22 cellular contexts compared by ENCODE assay signal in the genomic region with DNA sequence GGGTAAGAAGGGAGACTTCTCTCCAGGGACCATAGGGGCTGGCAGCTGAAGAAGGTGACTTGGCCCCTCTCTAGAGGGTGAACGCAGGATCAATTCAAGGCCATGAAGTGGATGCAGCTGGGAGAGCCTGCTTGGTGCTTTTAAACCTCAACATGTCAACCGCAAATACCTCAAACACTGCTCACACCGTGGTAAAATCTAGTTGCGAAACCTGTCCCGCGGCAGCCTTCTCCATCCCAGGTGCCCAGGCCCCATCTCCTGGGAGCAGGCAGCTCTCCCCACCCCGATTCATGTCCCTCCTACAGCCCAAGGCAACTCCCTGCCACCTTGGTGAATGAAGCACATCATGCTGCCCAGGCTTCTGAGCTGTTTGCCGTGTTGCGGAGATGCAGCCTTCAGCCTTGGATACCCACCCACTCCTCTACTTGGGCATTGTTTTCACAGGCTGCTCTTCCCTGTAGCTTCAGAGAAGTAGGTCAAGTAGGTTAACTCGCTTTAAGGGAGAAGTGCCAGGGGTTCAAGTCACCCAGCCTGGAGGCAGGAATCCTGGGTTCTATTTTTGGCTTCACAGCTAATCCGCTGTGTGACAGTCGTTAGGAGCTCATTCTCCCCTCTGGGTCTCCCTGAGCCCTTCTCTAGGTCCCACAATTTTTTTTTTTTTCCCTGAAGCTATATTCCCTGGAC. TPM values are rescaled to one million over a fixed set of nuclear protein-coding genes. Genes with fewer than 3 reads are reported as not detected.
DNase-seq lines count a peak whose midpoint lies in the region; ATAC-seq and TF ChIP-seq lines count a peak whose summit lies in the region.
"Had no signal": no experiment of that assay in that cellular context is flagged by ENCODE, and none has a peak within 500 bp of the region (broad histone marks: within the 10 kb centered on the region; RNA-seq: fewer than 3 reads in every experiment).

No MANE protein-coding gene starts in this region.

- H3F3A ChIP-seq in PC-3 (ENCODE audit: low read length, unreplicated experiment), result no peaks in the 10 kb centered on the region

- no peaks in the 10 kb centered on the region for H3K79me2 ChIP-seq in PC-3 (ENCODE audit: low read length)

- H3K4me3 Mint-ChIP-seq in naive thymus-derived CD4-positive, alpha-beta T cell, result no peak overlapping the region
- H3K4me3 Mint-ChIP-seq: activated naive CD4-positive, alpha-beta T cell treated with anti-CD3 and anti-CD28 coated beads for 36 hours; activated T-cell treated with anti-CD3 and anti-CD28 coated beads, Interleukin-2, amount 50 U/mL, for 72 hours; GM23338; stimulated activated naive CD8-positive, alpha-beta T cell treated with anti-CD3 and anti-CD28 coated beads, Interleukin-15, amount 100 ng/mL, for 72 hours had no signal

- peaks cover 0 to 10% (median 0%) of the 10 kb centered on the region in 11 experiments; a peak in 6 of 22 replicates for H3K9me3 ChIP-seq in BLaER1 treated with 17β-estradiol and CSF1 and Interleukin-3, amounts not matched to agents 10 nM and 100 nM (replicated peaks in 1 of 11)
- H3K9me3 ChIP-seq in PC-3 (ENCODE audit: low read length) (no peaks in the 10 kb centered on the region), lower lobe of right lung (no peaks in the 10 kb centered on the region)
- H3K9me3 ChIP-seq in naive thymus-derived CD4-positive, alpha-beta T cell (ENCODE audit: control insufficient read depth in 2 of 3, low read length in 3 of 3), result no peaks in the 10 kb centered on the region
- H3K9me3 ChIP-seq: ascending aorta, neutrophil, tibial nerve had no signal

- no peak overlapping the region for H3K4me3 ChIP-seq in BLaER1 treated with 17β-estradiol and CSF1 and Interleukin-3, amounts not matched to agents 10 nM and 100 nM
- H3K4me3 ChIP-seq in HL-60 (replicated peaks; ENCODE audit: insufficient read depth, low read length), result no peak overlapping the region
- no peak overlapping the region for H3K4me3 ChIP-seq in PC-3 (ENCODE audit: low read length)
- H3K4me3 ChIP-seq in lower lobe of right lung, result no peak overlapping the region
- H3K4me3 ChIP-seq in naive thymus-derived CD4-positive, alpha-beta T cell (ENCODE audit: low read length), result no peak overlapping the region
- H3K4me3 ChIP-seq: ascending aorta, GM23338, tibial nerve had no signal

- H4K20me1 ChIP-seq in BLaER1 treated with 17β-estradiol and CSF1 and Interleukin-3, amounts not matched to agents 10 nM and 100 nM, result no peaks in the 10 kb centered on the region
- H4K20me1 ChIP-seq in PC-3 (ENCODE audit: low read length), result no peaks in the 10 kb centered on the region

- no peak overlapping the region for H2AFZ ChIP-seq in PC-3 (ENCODE audit: low read length)
- H2AFZ ChIP-seq: GM23338 had no signal

- POLR2A ChIA-PET in PC-3 (lab: Charles Lee; ENCODE audit: unreplicated experiment), result no interaction called here
- POLR2A ChIA-PET in naive thymus-derived CD4-positive, alpha-beta T cell (lab: Charles Lee), result no interaction called here

- BruUV-seq in PC-3 (replicated peaks; lab: Mats Ljungman, UMichigan), result no TSS peak

- H3K27me3 Mint-ChIP-seq in naive thymus-derived CD4-positive, alpha-beta T cell, result peaks cover 0 to 13% (median 0%) of the 10 kb centered on the region in 5 donors

- H3K9ac ChIP-seq in BLaER1 treated with 17β-estradiol and CSF1 and Interleukin-3, amounts not matched to agents 10 nM and 100 nM, result no peak overlapping the region
- no peak overlapping the region for H3K9ac ChIP-seq in PC-3 (ENCODE audit: low read length)

- H3K27ac Mint-ChIP-seq in naive thymus-derived CD4-positive, alpha-beta T cell, result peak overlapping the region in 1 of 9 donors; percentile 6
- H3K27ac Mint-ChIP-seq: activated naive CD4-positive, alpha-beta T cell treated with anti-CD3 and anti-CD28 coated beads for 36 hours; activated T-cell treated with anti-CD3 and anti-CD28 coated beads, Interleukin-2, amount 50 U/mL, for 72 hours; GM23338; stimulated activated naive CD8-positive, alpha-beta T cell treated with anti-CD3 and anti-CD28 coated beads, Interleukin-15, amount 100 ng/mL, for 72 hours had no signal

- ATAC-seq in PC-3, result no peak
- peak; percentile 52 to 79 for ATAC-seq in lower lobe of right lung
- ATAC-seq in naive thymus-derived CD4-positive, alpha-beta T cell, result no peak
- ATAC-seq: activated T-cell treated with anti-CD3 and anti-CD28 coated beads, Interleukin-2, amount 50 U/mL, for 72 hours; GM23338; stimulated activated naive CD8-positive, alpha-beta T cell treated with anti-CD3 and anti-CD28 coated beads, Interleukin-15, amount 100 ng/mL, for 72 hours had no signal

- TF ChIP-seq POLR2A in erythroblast (IDR thresholded peaks at IDR 0.05; ENCODE audit: low read length), result no peak

- 0 out of 22 replicates have a peak overlapping the region, but pooled peaks of 1 of the 11 experiments have one; percentile 34 for H3K27ac ChIP-seq in BLaER1 treated with 17β-estradiol and CSF1 and Interleukin-3, amounts not matched to agents 10 nM and 100 nM
- H3K27ac ChIP-seq in HL-60 (replicated peaks), result no peak overlapping the region
- 0 out of 2 replicates have a peak overlapping the region, but pooled peaks have one; percentile 6 for H3K27ac ChIP-seq in PC-3 (ENCODE audit: low read length)
- no peak overlapping the region for H3K27ac ChIP-seq in lower lobe of right lung
- H3K27ac ChIP-seq in naive thymus-derived CD4-positive, alpha-beta T cell (ENCODE audit: low read depth, low read length), result no peak overlapping the region
- H3K27ac ChIP-seq: ascending aorta, neutrophil, tibial nerve had no signal

- no peaks in the 10 kb centered on the region for H3K9me2 ChIP-seq in PC-3 (replicated peaks; ENCODE audit: low read length)

- no peaks in the 10 kb centered on the region for H3K36me3 ChIP-seq in BLaER1 treated with 17β-estradiol and CSF1 and Interleukin-3, amounts not matched to agents 10 nM and 100 nM
- H3K36me3 ChIP-seq in PC-3 (ENCODE audit: low read depth, low read length), result no peaks in the 10 kb centered on the region
- H3K36me3 ChIP-seq in lower lobe of right lung, result no peaks in the 10 kb centered on the region
- H3K36me3 ChIP-seq in naive thymus-derived CD4-positive, alpha-beta T cell (ENCODE audit: control insufficient read depth in 2 of 3, insufficient read depth in 3 of 3, low read length in 3 of 3), result no peaks in the 10 kb centered on the region
- H3K36me3 ChIP-seq: ascending aorta, neutrophil had no signal

- peak overlapping the region in 9 of 11 experiments; percentile 35 to 71 (median 63); a peak in 19 of 22 replicates for H3K4me2 ChIP-seq in BLaER1 treated with 17β-estradiol and CSF1 and Interleukin-3, amounts not matched to agents 10 nM and 100 nM
- H3K4me2 ChIP-seq in PC-3 (ENCODE audit: low read length), result no peak overlapping the region
- H3K4me2 ChIP-seq: GM23338 had no signal

- peaks cover 0 to 5% (median 0%) of the 10 kb centered on the region in 11 donors for H3K9me3 Mint-ChIP-seq in naive thymus-derived CD4-positive, alpha-beta T cell
- H3K9me3 Mint-ChIP-seq: activated naive CD4-positive, alpha-beta T cell treated with anti-CD3 and anti-CD28 coated beads for 36 hours; GM23338; stimulated activated naive CD8-positive, alpha-beta T cell treated with anti-CD3 and anti-CD28 coated beads, Interleukin-15, amount 100 ng/mL, for 72 hours had no signal

- peaks cover 4 to 12% (median 5%) of the 10 kb centered on the region in 7 donors for H3K4me1 Mint-ChIP-seq in naive thymus-derived CD4-positive, alpha-beta T cell
- H3K4me1 Mint-ChIP-seq: stimulated activated naive CD8-positive, alpha-beta T cell treated with anti-CD3 and anti-CD28 coated beads, Interleukin-15, amount 100 ng/mL, for 72 hours had no signal

- H3K27me3 ChIP-seq in BLaER1 treated with 17β-estradiol and CSF1 and Interleukin-3, amounts not matched to agents 10 nM and 100 nM, result peaks cover 4 to 19% (median 7%) of the 10 kb centered on the region in 11 experiments; a peak in 17 of 22 replicates
- H3K27me3 ChIP-seq in HL-60 (ENCODE audit: insufficient read depth, poor library complexity, severe bottlenecking) (no peaks in the 10 kb centered on the region), PC-3 (ENCODE audit: low read length) (no peaks in the 10 kb centered on the region), lower lobe of right lung (ENCODE audit: low read depth) (no peaks in the 10 kb centered on the region)
- no peaks in the 10 kb centered on the region for H3K27me3 ChIP-seq in naive thymus-derived CD4-positive, alpha-beta T cell (ENCODE audit: control insufficient read depth in 2 of 2, insufficient read depth in 2 of 2, low read length in 2 of 2)
- H3K27me3 ChIP-seq: ascending aorta, tibial nerve had no signal

- TF ChIP-seq CTCF in HL-60 (IDR thresholded peaks at IDR 0.05; ENCODE audit: insufficient read depth, low read length) (no peak), PC-3 (conservative IDR thresholded peaks at IDR 0.05; ENCODE audit: low read depth, low read length) (no peak), lower lobe of right lung (IDR thresholded peaks at IDR 0.05) (no peak)

- peak; percentile 35 to 69 for DNase-seq in HL-60 (ENCODE audit: low read depth in 1 of 2, low spot score in 1 of 2)
- peak; percentile 52 for DNase-seq in PC-3
- peak; percentile 54 for DNase-seq in lower lobe of right lung
- DNase-seq in naive thymus-derived CD4-positive, alpha-beta T cell, result no peak
- no peak for DNase-seq in erythroblast (lab: John Stamatoyannopoulos, UW)
- no peak for DNase-seq in D341Med (ENCODE audit: low spot score)
- no peak for DNase-seq in NCI-H128 (lab: John Stamatoyannopoulos, UW; ENCODE audit: unreplicated experiment)
- DNase-seq: ACHN; activated naive CD4-positive, alpha-beta T cell treated with anti-CD3 and anti-CD28 coated beads for 36 hours; activated T-cell treated with anti-CD3 and anti-CD28 coated beads, Interleukin-2, amount 50 U/mL, for 72 hours; C1 segment of cervical spinal cord; foreskin melanocyte; hippocampal formation; OCI-M1; SHP77 treated with DMSO at 0.1 percent for 48 hours; stimulated activated CD4-positive, alpha-beta T cell treated with anti-CD3 and anti-CD28 coated beads, Interleukin-4, amount 100 ng/mL, for 4 hours; stimulated activated naive CD8-positive, alpha-beta T cell treated with anti-CD3 and anti-CD28 coated beads, Interleukin-15, amount 100 ng/mL, for 72 hours had no signal

- peaks cover 16 to 48% (median 38%) of the 10 kb centered on the region in 10 experiments for H3K4me1 ChIP-seq in BLaER1 treated with 17β-estradiol and CSF1 and Interleukin-3, amounts not matched to agents 10 nM and 100 nM
- H3K4me1 ChIP-seq in PC-3 (ENCODE audit: insufficient read depth, low read length) (no peaks in the 10 kb centered on the region), lower lobe of right lung (no peaks in the 10 kb centered on the region)
- no peaks in the 10 kb centered on the region for H3K4me1 ChIP-seq in naive thymus-derived CD4-positive, alpha-beta T cell (ENCODE audit: control insufficient read depth in 2 of 2, insufficient read depth in 2 of 2, low read length in 2 of 2)
- H3K4me1 ChIP-seq: ascending aorta, tibial nerve had no signal

- no peaks in the 10 kb centered on the region for H3K36me3 Mint-ChIP-seq in naive thymus-derived CD4-positive, alpha-beta T cell

- intact Hi-C loops in PC-3 (cut with micrococcal nuclease), result no loop called here
- intact Hi-C loops in lower lobe of right lung (cut with DNase I), result no loop called here
- intact Hi-C loops in naive thymus-derived CD4-positive, alpha-beta T cell (cut with micrococcal nuclease), result no loop called here

- CTCF ChIA-PET in PC-3 (lab: Charles Lee), result no interaction called here
- CTCF ChIA-PET in naive thymus-derived CD4-positive, alpha-beta T cell (lab: Charles Lee), result interaction anchor here (0.6 kb wide), 1 partner anchor 516 kb away, joined by 3 read pairs; no protein-coding TSS in a partner anchor

RNA-seq across cellular contexts. Expression of gene EFR3B, which starts 6.2 kb away (rescaled TPM):
- total RNA-seq in PC-3 (2014; rRNA removed) (4.6 and 7.9 TPM in 2 replicates), lower lobe of right lung (9.0 TPM)
- under 1 TPM in 3 of 5 experiments, not detected in 2; 0.05 to 0.08 (median 0.07) TPM for total RNA-seq in naive thymus-derived CD4-positive, alpha-beta T cell
- under 1 TPM in 1 of 2 donors, not detected in 1; 0.10 TPM for polyA plus RNA-seq in naive thymus-derived CD4-positive, alpha-beta T cell

Comparison
In these comparisons a context has a peak if more than half of its experiments do, and no peak if none do; other contexts are left out.
1. DNase-seq: peak in HL-60 (2 of 2), PC-3 (single experiment) and lower lobe of right lung (single experiment); none in naive thymus-derived CD4-positive, alpha-beta T cell (0 of 9), erythroblast (0 of 2), D341Med (single experiment) and NCI-H128 (single experiment).
2. ATAC-seq: peak in lower lobe of right lung (2 of 2); none in PC-3 (single experiment) and naive thymus-derived CD4-positive, alpha-beta T cell (single experiment).